Comparison of ENCODE assay signal across 18 cellular contexts in the genomic region with DNA sequence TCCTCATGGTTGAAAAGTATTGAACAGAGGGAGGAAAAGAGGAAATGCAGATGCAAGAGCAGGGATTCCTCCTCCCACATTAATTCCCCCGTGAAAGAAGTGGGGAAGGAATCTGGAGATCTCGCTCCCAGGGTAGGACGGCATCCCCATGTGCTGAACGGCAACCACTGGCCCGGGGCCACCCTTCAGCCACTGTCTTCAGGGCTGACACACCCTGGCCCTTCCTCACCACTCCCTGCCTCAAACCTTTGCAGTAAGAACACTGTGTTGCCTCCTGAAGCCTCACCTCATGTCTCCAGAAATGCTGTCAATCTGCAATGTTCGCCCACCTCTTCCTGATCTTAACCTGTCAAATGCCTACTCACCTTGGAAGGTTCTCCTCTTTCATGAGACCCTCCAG.
"Had no signal": no experiment of that assay in that cellular context is flagged by ENCODE, and none has a peak within 500 bp of the region (broad histone marks: within the 10 kb centered on the region; RNA-seq: fewer than 3 reads in every experiment).

No MANE protein-coding gene starts in this region.

- H3K36me3 ChIP-seq: prostate gland, SJSA1, upper lobe of left lung had no signal

- H3K4me1 Mint-ChIP-seq: neural crest cell had no signal

- FAIRE-seq: astrocyte, islet of Langerhans had no signal

- H3K4me3 ChIP-seq: lung, prostate gland, SJSA1, skin epidermis, upper lobe of left lung had no signal

- H3K27ac ChIP-seq: prostate gland, SJSA1 had no signal

- H3K9me3 ChIP-seq: prostate gland, SJSA1, upper lobe of left lung had no signal

- H3K4me3 Mint-ChIP-seq: activated CD4-positive, alpha-beta memory T cell treated with anti-CD3 and anti-CD28 coated beads, Interleukin-2, amount 10 ng/mL, durations not matched to agents 7 days and 5 days; activated CD8-positive, alpha-beta memory T cell treated with anti-CD3 and anti-CD28 coated beads, Interleukin-2, amount 10 ng/mL, durations not matched to agents 7 days and 5 days; effector memory CD8-positive, alpha-beta T cell; neural crest cell; stimulated activated naive CD8-positive, alpha-beta T cell treated with anti-CD3 and anti-CD28 coated beads, Interleukin-15, Interleukin-2, amounts not matched to agents 100 ng/mL and 50 ng/mL, for 24 hours; T-helper 1 cell treated with Interleukin-12 subunit alpha and Interleukin-12 subunit beta and Interleukin-4 antibody, amounts not matched to agents 30 μg/mL and 1 μg/mL, for 36 hours had no signal

- H3K27me3 ChIP-seq: SJSA1, upper lobe of left lung had no signal

- H3K9me3 Mint-ChIP-seq: effector memory CD8-positive, alpha-beta T cell; neural crest cell; stimulated activated naive CD8-positive, alpha-beta T cell treated with anti-CD3 and anti-CD28 coated beads, Interleukin-15, Interleukin-2, amounts not matched to agents 100 ng/mL and 50 ng/mL, for 24 hours had no signal

- ATAC-seq: activated CD8-positive, alpha-beta memory T cell treated with anti-CD3 and anti-CD28 coated beads, Interleukin-2, amount 10 ng/mL, durations not matched to agents 7 days and 5 days; effector memory CD8-positive, alpha-beta T cell had no signal

- DNase-seq: activated CD4-positive, alpha-beta memory T cell treated with anti-CD3 and anti-CD28 coated beads, Interleukin-2, amount 10 ng/mL, durations not matched to agents 7 days and 5 days; activated CD4-positive, CD25-positive, alpha-beta regulatory T cell treated with anti-CD3 and anti-CD28 coated beads, Interleukin-2, amount 50 U/mL, for 72 hours; activated CD8-positive, alpha-beta memory T cell treated with anti-CD3 and anti-CD28 coated beads, Interleukin-2, amount 10 ng/mL, durations not matched to agents 7 days and 5 days; activated naive CD4-positive, alpha-beta T cell treated with Interleukin-2 at 50 U/mL for 16 hours; effector memory CD8-positive, alpha-beta T cell; hippocampal formation; right cardiac atrium; stimulated activated CD4-positive, alpha-beta T cell treated with anti-CD3 and anti-CD28 coated beads, Interleukin-2, amount 100 ng/mL, for 48 hours had no signal

- H3K27ac Mint-ChIP-seq: activated CD4-positive, alpha-beta memory T cell treated with anti-CD3 and anti-CD28 coated beads, Interleukin-2, amount 10 ng/mL, durations not matched to agents 7 days and 5 days; activated CD8-positive, alpha-beta memory T cell treated with anti-CD3 and anti-CD28 coated beads, Interleukin-2, amount 10 ng/mL, durations not matched to agents 7 days and 5 days; effector memory CD8-positive, alpha-beta T cell; stimulated activated naive CD8-positive, alpha-beta T cell treated with anti-CD3 and anti-CD28 coated beads, Interleukin-15, Interleukin-2, amounts not matched to agents 100 ng/mL and 50 ng/mL, for 24 hours; T-helper 1 cell treated with Interleukin-12 subunit alpha and Interleukin-12 subunit beta and Interleukin-4 antibody, amounts not matched to agents 30 μg/mL and 1 μg/mL, for 36 hours had no signal

- H3K27me3 Mint-ChIP-seq: activated CD4-positive, alpha-beta memory T cell treated with anti-CD3 and anti-CD28 coated beads, Interleukin-2, amount 10 ng/mL, durations not matched to agents 7 days and 5 days; activated CD8-positive, alpha-beta memory T cell treated with anti-CD3 and anti-CD28 coated beads, Interleukin-2, amount 10 ng/mL, durations not matched to agents 7 days and 5 days; effector memory CD8-positive, alpha-beta T cell; stimulated activated naive CD8-positive, alpha-beta T cell treated with anti-CD3 and anti-CD28 coated beads, Interleukin-15, Interleukin-2, amounts not matched to agents 100 ng/mL and 50 ng/mL, for 24 hours had no signal

- H3K4me1 ChIP-seq: prostate gland had no signal
